In genomic region chr4:88456757-88457306, GRCh38 we compare ENCODE assay signal across 8 cellular contexts. TPM values are rescaled to one million over a fixed set of nuclear protein-coding genes. Genes with fewer than 3 reads are reported as not detected.
DNase-seq lines count a peak whose midpoint lies in the region; ATAC-seq and TF ChIP-seq lines count a peak whose summit lies in the region.

TSS of gene HERC5 (plus strand) at chr4:88457119. CDS start at chr4:88457270, 151 bp downstream.

- peak within 1 kb of the TSS; percentile 95 to 100 for H3K27ac Mint-ChIP-seq in activated naive CD4-positive, alpha-beta T cell treated with anti-CD3 and anti-CD28 coated beads, Interleukin-2, amount 50 U/mL, for 72 hours
- peak within 1 kb of the TSS; percentile 65 for H3K27ac Mint-ChIP-seq in osteocyte (ENCODE audit: unreplicated experiment)

- peaks cover 43% of the 10 kb centered on the region for H3K27me3 Mint-ChIP-seq in osteocyte (ENCODE audit: unreplicated experiment)

- H3K27ac ChIP-seq in KMS-11: peak within 1 kb of the TSS; percentile 51
- H3K27ac ChIP-seq in SK-N-SH (ENCODE audit: low read depth in 2 of 2, low read length in 1 of 2): no peak within 1 kb of the TSS
- H3K27ac ChIP-seq in thyroid gland: peak within 1 kb of the TSS; percentile 61 to 91 (median 88)

- peak within 1 kb of the TSS; percentile 71 for H3K9ac ChIP-seq in KMS-11
- no peak within 1 kb of the TSS; the same call in 1 of the 2 replicates for H3K9ac ChIP-seq in SK-N-SH

- TF ChIP-seq CTCF in KMS-11 (conservative IDR thresholded peaks at IDR 0.05; ENCODE audit: low read depth, low read length): 0 out of 2 replicates have a peak, but pooled peaks have one; percentile 37
- peak; percentile 71 for TF ChIP-seq CTCF in SK-N-SH (IDR thresholded peaks at IDR 0.05)
- peak; percentile 78 for TF ChIP-seq CTCF in osteocyte (IDR thresholded peaks at IDR 0.05)
- TF ChIP-seq CTCF in thyroid gland (IDR thresholded peaks at IDR 0.05): peak in 4 of 6 experiments; percentile 66 to 86 (median 78)

- no peaks in the 10 kb centered on the region for H3K9me2 ChIP-seq in SK-N-SH

- H2AFZ ChIP-seq in KMS-11 (ENCODE audit: low read depth) (peak within 1 kb of the TSS; percentile 98), SK-N-SH (ENCODE audit: low read depth) (peak within 1 kb of the TSS; percentile 91)

- H3K9me3 ChIP-seq in SK-N-SH (no peaks in the 10 kb centered on the region), thyroid gland (no peaks in the 10 kb centered on the region)

- POLR2A ChIA-PET in SK-N-SH (lab: Yijun Ruan, JAX): interaction anchor here (0.6 to 1.1 kb wide), 3 partner anchors 11 to 824 kb away, joined by 3 to 4 read pairs (median 3); no protein-coding TSS in a partner anchor

- no peaks in the 10 kb centered on the region for H3K4me1 ChIP-seq in KMS-11 (ENCODE audit: low read depth, poor library complexity, severe bottlenecking)
- peaks cover 0 to 5% of the 10 kb centered on the region in 2 experiments; a peak in 1 of 4 replicates for H3K4me1 ChIP-seq in SK-N-SH (ENCODE audit: control insufficient read depth in 1 of 2, insufficient read depth in 2 of 2, low read depth in 1 of 2, low read length in 1 of 2)
- H3K4me1 ChIP-seq in thyroid gland: no peaks in the 10 kb centered on the region

- CTCF ChIA-PET in SK-N-SH (lab: Yijun Ruan, JAX): interaction anchor here (0.6 to 2.1 kb wide), 25 partner anchors 9 to 245 kb away, joined by 3 to 13 read pairs (median 4); partner anchors contain the start of gene HERC6

- DNase-seq in ELF-1 (ENCODE audit: low read depth, low spot score): peak; percentile 98
- DNase-seq in SK-N-SH: peak; percentile 93
- DNase-seq in activated naive CD4-positive, alpha-beta T cell treated with anti-CD3 and anti-CD28 coated beads, Interleukin-2, amount 50 U/mL, for 72 hours (ENCODE audit: low spot score in 2 of 2): peak; percentile 89 to 92
- DNase-seq in Right ventricle myocardium inferior (ENCODE audit: missing footprints): peak; percentile 94
- DNase-seq in osteocyte (ENCODE audit: extremely low spot score, unreplicated experiment): peak; percentile 92
- peak; percentile 91 to 95 for DNase-seq in thyroid gland

- H3K4me2 ChIP-seq in KMS-11 (peak within 1 kb of the TSS; percentile 56; the same call in 1 of the 2 replicates), SK-N-SH (peak within 1 kb of the TSS; percentile 85)

- H3K36me3 ChIP-seq in KMS-11 (ENCODE audit: insufficient read depth) (no peaks in the 10 kb centered on the region), SK-N-SH (replicated peaks in 1 of 2; ENCODE audit: control insufficient read depth in 1 of 2, insufficient read depth in 2 of 2, low read length in 1 of 2) (no peaks in the 10 kb centered on the region), thyroid gland (no peaks in the 10 kb centered on the region)

- H3F3A ChIP-seq in SK-N-SH (replicated peaks; ENCODE audit: insufficient read depth): peaks cover 3% of the 10 kb centered on the region

- H3K9me3 Mint-ChIP-seq in activated naive CD4-positive, alpha-beta T cell treated with anti-CD3 and anti-CD28 coated beads, Interleukin-2, amount 50 U/mL, for 72 hours: peaks cover 0 to 6% of the 10 kb centered on the region in 2 donors
- H3K9me3 Mint-ChIP-seq in osteocyte (ENCODE audit: unreplicated experiment): peaks cover 4% of the 10 kb centered on the region

- H3K79me2 ChIP-seq in KMS-11 (ENCODE audit: insufficient read depth, low read depth) (no peaks in the 10 kb centered on the region), SK-N-SH (ENCODE audit: insufficient read depth) (no peaks in the 10 kb centered on the region)

- no peak for TF ChIP-seq EP300 in SK-N-SH (IDR thresholded peaks at IDR 0.05; ENCODE audit: borderline replicate concordance in 1 of 2, low read depth in 1 of 2, low read length in 1 of 2)

- H4K20me1 ChIP-seq in KMS-11 (ENCODE audit: insufficient read depth) (no peaks in the 10 kb centered on the region), SK-N-SH (ENCODE audit: insufficient read depth) (no peaks in the 10 kb centered on the region)

- H3K27me3 ChIP-seq in KMS-11 (ENCODE audit: insufficient read depth, low read depth): no peaks in the 10 kb centered on the region
- H3K27me3 ChIP-seq in SK-N-SH (ENCODE audit: insufficient read depth): peaks cover 11% of the 10 kb centered on the region
- no peaks in the 10 kb centered on the region for H3K27me3 ChIP-seq in thyroid gland

- ATAC-seq in GM21786 (IDR thresholded peaks at IDR 0.05; ENCODE audit: unreplicated experiment) (peak; percentile 93), Right ventricle myocardium inferior (peak; percentile 93)
- peak; percentile 94 to 97 for ATAC-seq in activated naive CD4-positive, alpha-beta T cell treated with anti-CD3 and anti-CD28 coated beads, Interleukin-2, amount 50 U/mL, for 72 hours

- H3K4me3 ChIP-seq in KMS-11 (IDR thresholded peaks at IDR 0.05; ENCODE audit: insufficient read depth, low read depth, low read length): peak within 1 kb of the TSS; percentile 62
- peak within 1 kb of the TSS; percentile 58 to 68 for H3K4me3 ChIP-seq in SK-N-SH (ENCODE audit: low read depth in 2 of 2, low read length in 1 of 2)
- H3K4me3 ChIP-seq in thyroid gland (replicated peaks in 1 of 3): peak within 1 kb of the TSS; percentile 48 to 77 (median 59)

- WGBS in SK-N-SH (ENCODE audit: low lambda C conversion rate): under 1% methylated on average over 19 of the region's 48 CpGs
- WGBS in thyroid gland, 2 donors: 1% methylated on average over 33 to 35 of the region's 48 CpGs

- peak within 1 kb of the TSS; percentile 86 for H3K4me3 Mint-ChIP-seq in osteocyte (ENCODE audit: unreplicated experiment)

- peak in 1 of 2 donors; percentile 86 for TF ChIP-seq POLR2A in thyroid gland (IDR thresholded peaks at IDR 0.05)

- H3K36me3 Mint-ChIP-seq in activated naive CD4-positive, alpha-beta T cell treated with anti-CD3 and anti-CD28 coated beads, Interleukin-2, amount 50 U/mL, for 72 hours: peaks cover 6 to 12% of the 10 kb centered on the region in 2 donors
- H3K36me3 Mint-ChIP-seq in osteocyte (ENCODE audit: unreplicated experiment): no peaks in the 10 kb centered on the region

- peak; percentile 71 for TF ChIP-seq RAD21 in SK-N-SH (IDR thresholded peaks at IDR 0.05; ENCODE audit: low read length)

- peaks cover 13% of the 10 kb centered on the region for H3K4me1 Mint-ChIP-seq in osteocyte (ENCODE audit: unreplicated experiment)

- intact Hi-C loops in Right ventricle myocardium inferior (cut with DNase I) (loop anchor here (1.0 to 2.0 kb wide), 4 partner anchors 66 to 236 kb away; partner anchors contain the start of genes HERC6, PPM1K and PYURF), thyroid gland (cut with DNase I) (loop anchor here (5.0 kb wide), 1 partner anchor 80 kb away; the partner anchor contains the start of gene HERC6)

TF ChIP-seq in SK-N-SH, 30 proteins besides CTCF, POLR2A, EP300 and RAD21 (continues in another document):
- peak; percentile 57 for TF ChIP-seq SMC3 (IDR thresholded peaks at IDR 0.05; ENCODE audit: low read depth, low read length)
- TF ChIP-seq PBX3 (IDR thresholded peaks at IDR 0.05): no peak
- no peak for TF ChIP-seq RXRA (IDR thresholded peaks at IDR 0.05; ENCODE audit: borderline replicate concordance, low read depth)
- TF ChIP-seq CHD2 (IDR thresholded peaks at IDR 0.05; ENCODE audit: low read length, partially characterized antibody): no peak
- TF ChIP-seq GABPA (IDR thresholded peaks at IDR 0.05; ENCODE audit: low read depth): no peak
- 0 out of 2 replicates have a peak, but pooled peaks have one; percentile 5 for TF ChIP-seq TCF12 (IDR thresholded peaks at IDR 0.05)
- no peak for TF ChIP-seq NRF1 (IDR thresholded peaks at IDR 0.05; ENCODE audit: low read depth, low read length)
- peak; percentile 34; the same call in 1 of the 2 replicates for TF ChIP-seq FOSL2 (IDR thresholded peaks at IDR 0.05; ENCODE audit: borderline replicate concordance, low read depth)
- no peak for TF ChIP-seq RCOR1 (IDR thresholded peaks at IDR 0.05; ENCODE audit: low read length)
- no peak for TF ChIP-seq SIN3A (IDR thresholded peaks at IDR 0.05; ENCODE audit: borderline replicate concordance, low read depth, low read length)
- TF ChIP-seq USF1 (IDR thresholded peaks at IDR 0.05; ENCODE audit: borderline replicate concordance, low read depth): peak; percentile 84; the same call in 1 of the 2 replicates
- peak; percentile 85 for TF ChIP-seq NFIC (IDR thresholded peaks at IDR 0.05; ENCODE audit: borderline replicate concordance)
- TF ChIP-seq TEAD4 (IDR thresholded peaks at IDR 0.05; ENCODE audit: borderline replicate concordance, insufficient read depth): no peak
- no peak for TF ChIP-seq ELF1 (IDR thresholded peaks at IDR 0.05)
- peak; percentile 92 for TF ChIP-seq MAX (IDR thresholded peaks at IDR 0.05; ENCODE audit: low read depth)

RNA-seq across cellular contexts. Expression of gene HERC5, which starts in this region (rescaled TPM):
- polyA plus RNA-seq in SK-N-SH (2012; rRNA removed): 0.11 and 0.15 TPM in 2 replicates
- 0.17 and 0.19 TPM in 2 replicates for polyA plus RNA-seq in SK-N-SH (2012; cell fraction: cytosol; rRNA removed)
- polyA plus RNA-seq in SK-N-SH (2012; cell fraction: nucleus; rRNA removed): 0.14 TPM in 2 replicates
- total RNA-seq in activated naive CD4-positive, alpha-beta T cell treated with anti-CD3 and anti-CD28 coated beads, Interleukin-2, amount 50 U/mL, for 72 hours: 10 to 100 TPM; 24.8 to 38.9 TPM
- total RNA-seq in Right ventricle myocardium inferior (1.6 TPM), osteocyte (0.81 and 0.91 TPM in 2 replicates), thyroid gland (1 to 10 TPM; 8.1 to 9.7 (median 8.7) TPM)

Comparison
In these comparisons a context has a peak if more than half of its experiments do, and no peak if none do; other contexts are left out.
1. Peak in DNase-seq, H3K4me3 ChIP-seq and H3K4me2 ChIP-seq in SK-N-SH; RNA of the gene not detected or under 1 TPM.
2. Peak in DNase-seq in osteocyte; RNA of the gene not detected or under 1 TPM.
3. H3K27ac ChIP-seq: peak in KMS-11 (single experiment) and thyroid gland (3 of 3); none in SK-N-SH (0 of 2).
4. Peak in every context shown above with its lines, with median percentiles within 50 percentile points of each other: DNase-seq, ATAC-seq, H3K4me3 ChIP-seq and CTCF ChIP-seq.